22 cellular contexts compared by ENCODE assay signal in genomic region chr1:4792565-4792964, GRCh38.
"Had no signal": no experiment of that assay in that cellular context is flagged by ENCODE, and none has a peak within 500 bp of the region (broad histone marks: within the 10 kb centered on the region; RNA-seq: fewer than 3 reads in every experiment).

No MANE protein-coding gene starts in this region.

- H3K36me3 Mint-ChIP-seq: activated naive CD4-positive, alpha-beta T cell treated with anti-CD3 and anti-CD28 coated beads, Interleukin-2, amount 50 U/mL, for 24 hours; brain; naive B cell; stimulated activated effector memory CD8-positive, alpha-beta T cell treated with anti-CD3 and anti-CD28 coated beads, Interleukin-12 subunit alpha, Interleukin-12 subunit beta, amount 100 ng/mL, for 72 hours had no signal

- H3K27me3 Mint-ChIP-seq: activated naive CD4-positive, alpha-beta T cell treated with anti-CD3 and anti-CD28 coated beads, Interleukin-2, amount 50 U/mL, for 24 hours; stimulated activated naive CD8-positive, alpha-beta T cell treated with anti-CD3 and anti-CD28 coated beads, Interleukin-15, amount 100 ng/mL, for 72 hours had no signal

- H3K9me3 Mint-ChIP-seq: activated naive CD4-positive, alpha-beta T cell treated with anti-CD3 and anti-CD28 coated beads, Interleukin-2, amount 50 U/mL, for 24 hours; stimulated activated effector memory CD8-positive, alpha-beta T cell treated with anti-CD3 and anti-CD28 coated beads, Interleukin-12 subunit alpha, Interleukin-12 subunit beta, amount 100 ng/mL, for 72 hours; stimulated activated naive CD8-positive, alpha-beta T cell treated with anti-CD3 and anti-CD28 coated beads, Interleukin-15, amount 100 ng/mL, for 72 hours had no signal

- DNase-seq: activated CD4-positive, alpha-beta T cell treated with anti-CD3 and anti-CD28 coated beads for 4 hours; activated CD4-positive, alpha-beta T cell treated with anti-CD3 and anti-CD28 coated beads, Interleukin-2, amount 50 U/mL, for 48 hours; activated CD4-positive, CD25-positive, alpha-beta regulatory T cell; activated gamma-delta T cell treated with Interleukin-2 at 50 U/mL for 16 hours; anterior cingulate cortex; effector CD4-positive, alpha-beta T cell; erythroblast; foreskin fibroblast; heart right ventricle; left colon; lower lobe of right lung; mesendoderm; mucosa of descending colon; naive B cell; small intestine; stimulated activated CD4-positive, alpha-beta T cell treated with anti-CD3 and anti-CD28 coated beads, Interleukin-2, amount 100 ng/mL, for 24 hours; stimulated activated naive CD8-positive, alpha-beta T cell treated with anti-CD3 and anti-CD28 coated beads, Interleukin-15, amount 100 ng/mL, for 72 hours had no signal

- H3K4me3 Mint-ChIP-seq: activated naive CD4-positive, alpha-beta T cell treated with anti-CD3 and anti-CD28 coated beads, Interleukin-2, amount 50 U/mL, for 24 hours; brain; naive B cell; stimulated activated effector memory CD8-positive, alpha-beta T cell treated with anti-CD3 and anti-CD28 coated beads, Interleukin-12 subunit alpha, Interleukin-12 subunit beta, amount 100 ng/mL, for 72 hours; stimulated activated naive CD8-positive, alpha-beta T cell treated with anti-CD3 and anti-CD28 coated beads, Interleukin-15, amount 100 ng/mL, for 72 hours had no signal

- H3K4me1 ChIP-seq: lower lobe of right lung, tibial artery had no signal

- H3K36me3 ChIP-seq: heart right ventricle, lower lobe of right lung, tibial artery had no signal

- H3K27ac ChIP-seq: heart right ventricle, lower lobe of right lung, tibial artery had no signal

- H3K4me1 Mint-ChIP-seq: activated naive CD4-positive, alpha-beta T cell treated with anti-CD3 and anti-CD28 coated beads, Interleukin-2, amount 50 U/mL, for 24 hours had no signal

- H3K4me3 ChIP-seq: heart right ventricle, lower lobe of right lung, mucosa of descending colon, tibial artery had no signal

- H3K27ac Mint-ChIP-seq: activated naive CD4-positive, alpha-beta T cell treated with anti-CD3 and anti-CD28 coated beads, Interleukin-2, amount 50 U/mL, for 24 hours; brain; stimulated activated effector memory CD8-positive, alpha-beta T cell treated with anti-CD3 and anti-CD28 coated beads, Interleukin-12 subunit alpha, Interleukin-12 subunit beta, amount 100 ng/mL, for 72 hours; stimulated activated naive CD8-positive, alpha-beta T cell treated with anti-CD3 and anti-CD28 coated beads, Interleukin-15, amount 100 ng/mL, for 72 hours had no signal

- H3K9me3 ChIP-seq: heart right ventricle, lower lobe of right lung, mucosa of descending colon, tibial artery had no signal

- H3K27me3 ChIP-seq: tibial artery had no signal

- ATAC-seq: heart right ventricle; left colon; mucosa of descending colon; sciatic nerve; stimulated activated effector memory CD8-positive, alpha-beta T cell treated with anti-CD3 and anti-CD28 coated beads, Interleukin-12 subunit alpha, Interleukin-12 subunit beta, amount 100 ng/mL, for 72 hours; stimulated activated naive CD8-positive, alpha-beta T cell treated with anti-CD3 and anti-CD28 coated beads, Interleukin-15, amount 100 ng/mL, for 72 hours had no signal
